Comparison of ENCODE assay signal across 12 cellular contexts in the genomic region with DNA sequence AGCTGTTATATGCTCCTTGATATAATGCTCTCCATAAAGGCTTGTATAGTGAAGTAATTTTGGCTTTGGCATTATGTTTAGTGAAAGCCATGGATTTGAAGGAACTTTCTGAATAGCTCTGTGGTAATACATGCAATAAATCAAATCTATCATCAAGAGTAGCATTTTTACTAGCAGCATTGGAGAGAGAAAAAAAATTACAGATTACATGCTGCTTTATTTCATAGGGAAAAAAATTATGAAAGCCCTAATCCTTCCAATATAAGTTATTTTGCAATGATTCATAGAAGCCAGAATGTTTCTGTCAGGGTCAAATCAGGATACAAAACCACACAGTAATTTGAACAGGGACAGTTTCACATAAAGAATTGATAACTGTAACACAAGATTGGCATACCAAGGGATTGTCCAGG.
"Had no signal": no experiment of that assay in that cellular context is flagged by ENCODE, and none has a peak within 500 bp of the region (broad histone marks: within the 10 kb centered on the region; RNA-seq: fewer than 3 reads in every experiment).

No MANE protein-coding gene starts in this region.

- H3K36me3 ChIP-seq: breast epithelium, esophagus squamous epithelium, neural progenitor cell, ovary, tibial artery had no signal

- H3K4me3 ChIP-seq: breast epithelium, esophagus squamous epithelium, neural progenitor cell, ovary, skin epidermis, tibial artery had no signal

- H3K9ac ChIP-seq: neural progenitor cell had no signal

- H3K9me3 ChIP-seq: breast epithelium, esophagus squamous epithelium, ovary, tibial artery had no signal

- H3K4me2 ChIP-seq: neural progenitor cell had no signal

- H3K4me1 ChIP-seq: breast epithelium, esophagus squamous epithelium, neural progenitor cell had no signal

- DNase-seq: activated naive CD4-positive, alpha-beta T cell treated with anti-CD3 and anti-CD28 coated beads, Interleukin-2, amount 50 U/mL, for 16 hours; activated T-cell treated with anti-CD3 and anti-CD28 coated beads, Interleukin-2, amount 50 U/mL, for 1 hour; amygdala; esophagus squamous epithelium; kidney glomerular epithelial cell; midbrain; ovary; tibial artery had no signal

- H3K27ac ChIP-seq: breast epithelium, esophagus squamous epithelium, neural progenitor cell, ovary, skin epidermis, tibial artery had no signal

- H3K27me3 ChIP-seq: breast epithelium, esophagus squamous epithelium, neural progenitor cell, ovary, tibial artery had no signal

- ATAC-seq: activated CD4-positive, CD25-positive, alpha-beta regulatory T cell treated with anti-CD3 and anti-CD28 coated beads, Interleukin-2, amount 50 U/mL, for 24 hours had no signal
